ENCODE assay signal across 20 cellular contexts in the genomic region with DNA sequence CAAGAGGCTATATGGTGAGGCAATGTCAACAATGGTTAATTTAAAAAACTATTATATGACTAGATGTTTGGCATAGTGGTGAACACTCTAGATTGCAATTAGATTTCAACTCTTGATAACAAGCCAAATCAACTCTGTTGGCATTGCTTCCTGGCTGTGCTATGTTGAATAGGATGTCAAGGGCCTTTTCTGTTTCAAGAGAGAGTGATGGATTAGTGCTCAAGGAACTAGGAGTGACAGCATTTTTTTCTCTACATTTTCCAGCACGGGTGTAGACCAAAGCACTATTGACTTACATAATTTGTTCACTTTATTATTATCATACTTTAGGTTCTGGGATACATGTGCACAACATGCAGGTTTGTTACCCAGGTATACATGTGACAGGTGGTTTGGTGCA.
A peak's percentile ranks its signal among the peaks of the same experiment; 100 is the strongest.
DNase-seq lines count a peak whose midpoint lies in the region; ATAC-seq and TF ChIP-seq lines count a peak whose summit lies in the region.
"Had no signal": no experiment of that assay in that cellular context is flagged by ENCODE, and none has a peak within 500 bp of the region (broad histone marks: within the 10 kb centered on the region; RNA-seq: fewer than 3 reads in every experiment).

No MANE protein-coding gene starts in this region.

- H3K4me3 Mint-ChIP-seq in natural killer cell: no peak overlapping the region
- H3K4me3 Mint-ChIP-seq in activated T-cell treated with anti-CD3 and anti-CD28 coated beads, Interleukin-2, amount 50 U/mL, for 24 hours: no peak overlapping the region
- H3K4me3 Mint-ChIP-seq: B cell; CD4-positive, CD25-positive, alpha-beta regulatory T cell; T-cell had no signal

- intact Hi-C loops in natural killer cell (cut with micrococcal nuclease): no loop called here

- no peak for ATAC-seq in natural killer cell
- ATAC-seq: T-cell had no signal

- no peak overlapping the region for H3K27ac Mint-ChIP-seq in natural killer cell
- no peak overlapping the region for H3K27ac Mint-ChIP-seq in activated T-cell treated with anti-CD3 and anti-CD28 coated beads, Interleukin-2, amount 50 U/mL, for 24 hours
- H3K27ac Mint-ChIP-seq: B cell; CD4-positive, CD25-positive, alpha-beta regulatory T cell; T-cell had no signal

- H3K36me3 Mint-ChIP-seq in natural killer cell: no peaks in the 10 kb centered on the region
- no peaks in the 10 kb centered on the region for H3K36me3 Mint-ChIP-seq in activated T-cell treated with anti-CD3 and anti-CD28 coated beads, Interleukin-2, amount 50 U/mL, for 24 hours (ENCODE audit: low read depth)
- H3K36me3 Mint-ChIP-seq: CD4-positive, CD25-positive, alpha-beta regulatory T cell; T-cell had no signal

- DNase-seq in DMS79 (lab: John Stamatoyannopoulos, UW) (peak; percentile 88), NCI-H1105 treated with DMSO at 0.1 percent for 48 hours (lab: John Stamatoyannopoulos, UW) (peak; percentile 98), NCI-H2107 (lab: John Stamatoyannopoulos, UW) (peak; percentile 17), NCI-H69 (lab: John Stamatoyannopoulos, UW) (peak; percentile 58), natural killer cell (no peak), activated T-cell treated with anti-CD3 and anti-CD28 coated beads for 4 hours (no peak), kidney glomerular epithelial cell (lab: John Stamatoyannopoulos, UW) (no peak)
- DNase-seq in activated T-cell treated with anti-CD3 and anti-CD28 coated beads, Interleukin-2, amount 50 U/mL, for 24 hours: no peak
- DNase-seq: Calu3; CD4-positive, CD25-positive, alpha-beta regulatory T cell; GF-D8; IMR-90; Karpas-422; MG63; NCI-H1694; Right ventricle myocardium superior; SK-N-SH; T-cell; T-helper 9 cell had no signal

- TF ChIP-seq CTCF in natural killer cell (IDR thresholded peaks at IDR 0.05): no peak

- H3K27me3 Mint-ChIP-seq in natural killer cell (ENCODE audit: low read depth in 2 of 2): no peaks in the 10 kb centered on the region
- no peaks in the 10 kb centered on the region for H3K27me3 Mint-ChIP-seq in activated T-cell treated with anti-CD3 and anti-CD28 coated beads, Interleukin-2, amount 50 U/mL, for 24 hours
- H3K27me3 Mint-ChIP-seq: B cell; CD4-positive, CD25-positive, alpha-beta regulatory T cell; T-cell had no signal

- no peaks in the 10 kb centered on the region for H3K4me1 Mint-ChIP-seq in natural killer cell
- H3K4me1 Mint-ChIP-seq in activated T-cell treated with anti-CD3 and anti-CD28 coated beads, Interleukin-2, amount 50 U/mL, for 24 hours (ENCODE audit: low read depth): no peaks in the 10 kb centered on the region
- H3K4me1 Mint-ChIP-seq: B cell; CD4-positive, CD25-positive, alpha-beta regulatory T cell; T-cell had no signal

- peaks cover 15% of the 10 kb centered on the region in 2 donors for H3K9me3 Mint-ChIP-seq in natural killer cell
- peaks cover 21% of the 10 kb centered on the region for H3K9me3 Mint-ChIP-seq in activated T-cell treated with anti-CD3 and anti-CD28 coated beads, Interleukin-2, amount 50 U/mL, for 24 hours

Comparison
In these comparisons a context has a peak if more than half of its experiments do, and no peak if none do; other contexts are left out.
1. DNase-seq: peak in DMS79 (single experiment), NCI-H1105 treated with DMSO at 0.1 percent for 48 hours (single experiment), NCI-H2107 (single experiment) and NCI-H69 (single experiment); none in natural killer cell (single experiment), activated T-cell treated with anti-CD3 and anti-CD28 coated beads for 4 hours (single experiment), kidney glomerular epithelial cell (single experiment) and activated T-cell treated with anti-CD3 and anti-CD28 coated beads, Interleukin-2, amount 50 U/mL, for 24 hours (single experiment).